In the genomic region with DNA sequence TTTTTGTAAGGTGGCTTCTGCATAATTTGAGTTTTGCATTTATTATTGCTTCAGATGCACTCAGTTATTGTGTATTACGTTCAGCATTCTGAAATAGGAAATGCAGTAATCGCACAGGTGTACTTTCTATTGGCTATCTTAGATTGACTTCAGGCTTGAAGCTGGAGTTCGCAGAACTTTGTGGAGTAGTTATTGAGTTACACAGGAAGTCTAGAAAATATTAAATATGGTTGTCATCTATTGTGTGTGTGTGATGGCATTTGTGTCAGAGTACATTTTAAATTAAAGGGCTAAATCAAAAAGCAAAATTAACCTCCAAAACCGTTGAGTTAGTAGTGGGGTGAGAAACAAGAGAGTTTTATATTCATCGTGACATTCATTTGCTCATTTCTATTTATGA, we compare ENCODE assay signal across 8 cellular contexts. TPM values are rescaled to one million over a fixed set of nuclear protein-coding genes. Genes with fewer than 3 reads are reported as not detected.
DNase-seq lines count a peak whose midpoint lies in the region; ATAC-seq, FAIRE-seq and TF ChIP-seq lines count a peak whose summit lies in the region.

No MANE protein-coding gene starts in this region.

- H3K27ac ChIP-seq in AG04450 (ENCODE audit: low read depth, low read length) (no peak overlapping the region), HUES64 (ENCODE audit: low read depth, low read length) (peak overlapping the region; percentile 50; the same call in 1 of the 2 replicates), HepG2 (ENCODE audit: extremely low read length, insufficient read depth, low read length) (peak overlapping the region; percentile 9)

- POLR2A ChIA-PET in AG04450 (lab: Yijun Ruan, JAX): no interaction called here
- POLR2A ChIA-PET in HepG2 (lab: Yijun Ruan, JAX): no interaction called here

- no peak for TF ChIP-seq EP300 in HepG2 (IDR thresholded peaks at IDR 0.05; ENCODE audit: low read depth in 2 of 2, low read length in 2 of 2)
- no peak for TF ChIP-seq EP300 in HepG2 (CRISPR knock-in tag; IDR thresholded peaks at IDR 0.05; ENCODE audit: borderline replicate concordance)

- H3K27me3 ChIP-seq in AG04450 (ENCODE audit: control insufficient read depth, insufficient read depth, low read length) (no peaks in the 10 kb centered on the region), HUES64 (ENCODE audit: insufficient read depth, low read length) (no peaks in the 10 kb centered on the region), HepG2 (ENCODE audit: control insufficient read depth in 1 of 2, insufficient read depth in 2 of 2, low read length in 2 of 2) (no peaks in the 10 kb centered on the region; a peak in 1 of 5 replicates)

- CTCF ChIA-PET in AG04450 (lab: Charles Lee) (no interaction called here), HepG2 (lab: Yijun Ruan, JAX; ENCODE audit: low intra/inter-chr PET ratio, low total read pairs) (no interaction called here)

- H3K79me2 ChIP-seq in HepG2 (ENCODE audit: insufficient read depth, low read length): peaks cover 66% of the 10 kb centered on the region

- FAIRE-seq in HepG2 (lab: Jason Lieb, UNC): no peak

- no peak for ATAC-seq in activated naive CD8-positive, alpha-beta T cell treated with anti-CD3 and anti-CD28 coated beads, Interleukin-2, amount 50 U/mL, for 24 hours
- ATAC-seq in HepG2: no peak

- TF ChIP-seq CTCF in AG04450 (IDR thresholded peaks at IDR 0.05; ENCODE audit: low read depth, low read length) (no peak), HepG2 (CRISPR knock-in tag; IDR thresholded peaks at IDR 0.05) (no peak), lower leg skin (IDR thresholded peaks at IDR 0.05) (no peak)

- H2AFZ ChIP-seq in HepG2 (ENCODE audit: low read length): no peak overlapping the region

- no peaks in the 10 kb centered on the region for H3K27me3 Mint-ChIP-seq in activated naive CD8-positive, alpha-beta T cell treated with anti-CD3 and anti-CD28 coated beads, Interleukin-2, amount 50 U/mL, for 24 hours

- H3K9ac ChIP-seq in HUES64 (ENCODE audit: low read depth, low read length) (peak overlapping the region; percentile 94; the same call in 1 of the 2 replicates), HepG2 (ENCODE audit: insufficient read depth, low read depth, low read length) (peak overlapping the region; percentile 96; the same call in 1 of the 2 replicates)

- peaks cover 47% of the 10 kb centered on the region for H3K36me3 ChIP-seq in HUES64 (ENCODE audit: insufficient read depth, low read length)
- peaks cover 0 to 6% of the 10 kb centered on the region in 2 experiments; a peak in 1 of 5 replicates for H3K36me3 ChIP-seq in HepG2 (replicated peaks in 1 of 2; ENCODE audit: control insufficient read depth in 1 of 2, insufficient read depth in 2 of 2, low read length in 2 of 2)

- no peak for TF ChIP-seq RAD21 in HepG2 (CRISPR knock-in tag; IDR thresholded peaks at IDR 0.05)

- in situ Hi-C loops in HepG2 (cut with HindIII; ENCODE audit: extremely low pct_ligation_motif_present, low pct_unique_long_range_greater_than_20kb): loop anchor here (25.0 kb wide), 1 partner anchor 545 kb away; no protein-coding TSS in a partner anchor

- TF ChIP-seq POLR2A in HepG2 (IDR thresholded peaks at IDR 0.05; ENCODE audit: insufficient read depth in 1 of 2, low read depth in 2 of 2, low read length in 2 of 2) (no peak), lower leg skin (IDR thresholded peaks at IDR 0.05) (no peak)

- peaks cover 32% of the 10 kb centered on the region for H3K36me3 Mint-ChIP-seq in activated naive CD8-positive, alpha-beta T cell treated with anti-CD3 and anti-CD28 coated beads, Interleukin-2, amount 50 U/mL, for 24 hours (ENCODE audit: low read depth)

- peaks cover 24% of the 10 kb centered on the region for H3K4me1 ChIP-seq in HUES64 (ENCODE audit: insufficient read depth, low read length)
- peaks cover 30% of the 10 kb centered on the region for H3K4me1 ChIP-seq in HepG2 (ENCODE audit: insufficient read depth, low read length)

- peaks cover 5% of the 10 kb centered on the region; the same call in 1 of the 2 replicates for H4K20me1 ChIP-seq in HepG2 (ENCODE audit: insufficient read depth, low read length)

- no TSS peak for BruUV-seq in HepG2 (replicated peaks; lab: Mats Ljungman, UMichigan)

- WGBS in HUES64: 82% methylated on average over 5 of the region's 5 CpGs
- WGBS in HepG2 (ENCODE audit: low lambda C conversion rate): 50% methylated on average over 5 of the region's 5 CpGs
- 12 to 16% methylated on average over 5 of the region's 5 CpGs for WGBS in lower leg skin, 2 donors

- peak overlapping the region; percentile 88 for H3K4me3 ChIP-seq in AG04450 (ENCODE audit: low read depth, low read length)
- peak overlapping the region; percentile 98 for H3K4me3 ChIP-seq in HUES64 (ENCODE audit: low read length)
- peak overlapping the region; percentile 96 to 99 (median 97) for H3K4me3 ChIP-seq in HepG2 (replicated peaks in 1 of 3; ENCODE audit: insufficient read depth in 1 of 3, low read depth in 2 of 3, low read length in 3 of 3)
- no peak overlapping the region for H3K4me3 ChIP-seq in lower leg skin (ENCODE audit: low read depth, poor library complexity, severe bottlenecking)

- no peaks in the 10 kb centered on the region for H3K9me3 Mint-ChIP-seq in activated naive CD8-positive, alpha-beta T cell treated with anti-CD3 and anti-CD28 coated beads, Interleukin-2, amount 50 U/mL, for 24 hours

- H3K4me1 Mint-ChIP-seq in activated naive CD8-positive, alpha-beta T cell treated with anti-CD3 and anti-CD28 coated beads, Interleukin-2, amount 50 U/mL, for 24 hours: peaks cover 55% of the 10 kb centered on the region

- peak overlapping the region; percentile 86 for H3K4me2 ChIP-seq in HepG2 (ENCODE audit: low read depth, low read length)

- peak overlapping the region; percentile 79 for H3K27ac Mint-ChIP-seq in activated naive CD8-positive, alpha-beta T cell treated with anti-CD3 and anti-CD28 coated beads, Interleukin-2, amount 50 U/mL, for 24 hours

- no peaks in the 10 kb centered on the region; the same call in 1 of the 2 replicates for H3K9me3 ChIP-seq in AG04450 (ENCODE audit: control insufficient read depth, insufficient read depth, low read length)
- 0 out of 2 replicates have a peak, but pooled peaks cover 8% of the 10 kb centered on the region for H3K9me3 ChIP-seq in HUES64 (ENCODE audit: insufficient read depth, low read depth, low read length)
- no peaks in the 10 kb centered on the region for H3K9me3 ChIP-seq in HepG2 (ENCODE audit: low read length)

- no peak for DNase-seq in AG04450 (ENCODE audit: low read depth, low spot score)
- DNase-seq in activated naive CD8-positive, alpha-beta T cell treated with anti-CD3 and anti-CD28 coated beads, Interleukin-2, amount 50 U/mL, for 24 hours: no peak
- DNase-seq in HepG2 (ENCODE audit: low spot score): no peak
- DNase-seq in NCI-H446 (lab: John Stamatoyannopoulos, UW): no peak
- DNase-seq in HCEC 1CT: no peak
- DNase-seq in DMS153 treated with DMSO at 0.1 percent for 48 hours (lab: John Stamatoyannopoulos, UW; ENCODE audit: unreplicated experiment): no peak
- no peak for DNase-seq in lower leg skin (ENCODE audit: low spot score in 2 of 2)

- peak overlapping the region; percentile 89 for H3K4me3 Mint-ChIP-seq in activated naive CD8-positive, alpha-beta T cell treated with anti-CD3 and anti-CD28 coated beads, Interleukin-2, amount 50 U/mL, for 24 hours

- intact Hi-C loops in HepG2 (cut with micrococcal nuclease; ENCODE audit: unreplicated experiment) (no loop called here), lower leg skin (cut with DNase I; ENCODE audit: low total_unique reads) (no loop called here)

TF ChIP-seq in HepG2, 621 proteins besides CTCF, POLR2A, EP300 and RAD21:
- TF ChIP-seq ETV6 (CRISPR knock-in tag; conservative IDR thresholded peaks at IDR 0.05): no peak
- TF ChIP-seq, protein P1, sequence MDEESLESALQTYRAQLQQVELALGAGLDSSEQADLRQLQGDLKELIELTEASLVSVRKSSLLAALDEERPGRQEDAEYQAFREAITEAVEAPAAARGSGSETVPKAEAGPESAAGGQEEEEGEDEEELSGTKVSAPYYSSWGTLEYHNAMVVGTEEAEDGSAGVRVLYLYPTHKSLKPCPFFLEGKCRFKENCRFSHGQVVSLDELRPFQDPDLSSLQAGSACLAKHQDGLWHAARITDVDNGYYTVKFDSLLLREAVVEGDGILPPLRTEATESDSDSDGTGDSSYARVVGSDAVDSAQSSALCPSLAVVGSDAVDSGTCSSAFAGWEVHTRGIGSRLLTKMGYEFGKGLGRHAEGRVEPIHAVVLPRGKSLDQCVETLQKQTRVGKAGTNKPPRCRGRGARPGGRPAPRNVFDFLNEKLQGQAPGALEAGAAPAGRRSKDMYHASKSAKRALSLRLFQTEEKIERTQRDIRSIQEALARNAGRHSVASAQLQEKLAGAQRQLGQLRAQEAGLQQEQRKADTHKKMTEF (CRISPR knock-in tag; IDR thresholded peaks at IDR 0.05): 0 out of 2 replicates have a peak, but pooled peaks have one; percentile 20

RNA-seq across cellular contexts. Expression of gene ARID2, which starts 2.7 kb away (rescaled TPM):
- polyA plus RNA-seq in AG04450 (2011; rRNA removed) (16.0 and 18.5 TPM in 2 replicates), HepG2 (2011; rRNA removed) (16.7 and 22.2 TPM in 2 replicates)
- polyA minus RNA-seq in AG04450 (2011; rRNA and poly(A)+ RNA removed): 44.3 and 62.7 TPM in 2 replicates
- 22.0 TPM for polyA plus RNA-seq in HUES64 (2013, experiment 1 of 2)
- polyA plus RNA-seq in HUES64 (2013, experiment 2 of 2): 23.6 TPM
- total RNA-seq in HepG2 (2016; rRNA removed; fragmentation: Illumina TruSeq; extraction: Trizol) (15.9 and 16.4 TPM in 2 replicates), lower leg skin (10 to 100 TPM; 25.3 to 40.4 (median 30.6) TPM)
- total RNA-seq in HepG2 (2016; cell fraction: cytosol; rRNA removed; fragmentation: Illumina TruSeq; extraction: Trizol; ENCODE audit: low read depth): 3.6 and 6.2 TPM in 2 replicates
- 12.0 and 15.2 TPM in 2 replicates for total RNA-seq in HepG2 (2016; cell fraction: insoluble cytoplasmic fraction; rRNA removed; fragmentation: Illumina TruSeq; extraction: Trizol)
- total RNA-seq in HepG2 (2016; cell fraction: membrane; rRNA removed; fragmentation: Illumina TruSeq; extraction: Trizol): 4.5 and 7.3 TPM in 2 replicates
- 32.4 and 40.0 TPM in 2 replicates for total RNA-seq in HepG2 (2016; cell fraction: nucleus; rRNA removed; fragmentation: Illumina TruSeq; extraction: Trizol)
- 10.0 and 13.2 TPM in 2 replicates for polyA plus RNA-seq in HepG2 (2011; cell fraction: cytosol; rRNA removed)
- 19.1 and 23.4 TPM in 2 replicates for polyA plus RNA-seq in HepG2 (2011; cell fraction: nucleus; rRNA removed)
- 9.7 and 11.2 TPM in 2 replicates for polyA plus RNA-seq in HepG2 (2012)
- 0.29 and 0.60 TPM in 2 replicates for polyA plus RNA-seq in HepG2 (2016; cell fraction: cytosol; fragmentation: Illumina TruSeq; extraction: Trizol; ENCODE audit: low read depth)
- polyA plus RNA-seq in HepG2 (2016; cell fraction: insoluble cytoplasmic fraction; fragmentation: Illumina TruSeq; extraction: Trizol; ENCODE audit: low read depth): 9.6 and 10.1 TPM in 2 replicates
- 1.5 and 2.1 TPM in 2 replicates for polyA plus RNA-seq in HepG2 (2016; cell fraction: membrane; fragmentation: Illumina TruSeq; extraction: Trizol; ENCODE audit: low read depth)
- polyA plus RNA-seq in HepG2 (2016; cell fraction: nucleus; fragmentation: Illumina TruSeq; extraction: Trizol; ENCODE audit: insufficient read depth, low read depth): 15.3 and 19.9 TPM in 2 replicates
- 53.9 and 96.2 TPM in 2 replicates for polyA minus RNA-seq in HepG2 (2011; rRNA and poly(A)+ RNA removed; ENCODE audit: low replicate concordance)
- polyA minus RNA-seq in HepG2 (2011; cell fraction: cytosol; rRNA and poly(A)+ RNA removed): 23.7 and 25.9 TPM in 2 replicates
- 155 and 159 TPM in 2 replicates for polyA minus RNA-seq in HepG2 (2011; cell fraction: nucleus; rRNA and poly(A)+ RNA removed)
